Comparison of ENCODE assay signal across 12 cellular contexts in genomic region chr2:24140305-24140704, GRCh38. TPM values are rescaled to one million over a fixed set of nuclear protein-coding genes. Genes with fewer than 3 reads are reported as not detected.
"Had no signal": no experiment of that assay in that cellular context is flagged by ENCODE, and none has a peak within 500 bp of the region (broad histone marks: within the 10 kb centered on the region; RNA-seq: fewer than 3 reads in every experiment).

No MANE protein-coding gene starts in this region.

RNA-seq across cellular contexts. Expression of gene PFN4, which starts 17.2 kb away (rescaled TPM):
- total RNA-seq: activated CD4-positive, alpha-beta memory T cell treated with anti-CD3 and anti-CD28 coated beads, Interleukin-2, amount 10 ng/mL, durations not matched to agents 7 days and 5 days; activated CD4-positive, alpha-beta T cell treated with anti-CD3 and anti-CD28 coated beads, Interleukin-2, amount 10 ng/mL, durations not matched to agents 7 days and 5 days; activated CD8-positive, alpha-beta memory T cell treated with anti-CD3 and anti-CD28 coated beads, Interleukin-2, amount 10 ng/mL, durations not matched to agents 7 days and 5 days; activated naive CD8-positive, alpha-beta T cell treated with anti-CD3 and anti-CD28 coated beads, Interleukin-2, amount 10 ng/mL, durations not matched to agents 7 days and 5 days; ascending aorta; cardiac muscle cell; T-helper 1 cell treated with Interleukin-12 subunit alpha and Interleukin-12 subunit beta and Interleukin-4 antibody, amounts not matched to agents 30 ng/mL and 1 ng/mL, for 36 hours; T-helper 17 cell; T-helper 2 cell treated with Interferon-gamma antibody and Interleukin-4, amounts not matched to agents 100 ng/mL and 5 ng/mL, for 36 hours; WTC11 had no signal

RNA-seq across cellular contexts. Expression of gene FAM228A, which starts 34.5 kb away (rescaled TPM):
- total RNA-seq: activated CD8-positive, alpha-beta memory T cell treated with anti-CD3 and anti-CD28 coated beads, Interleukin-2, amount 10 ng/mL, durations not matched to agents 7 days and 5 days; activated CD8-positive, alpha-beta T cell treated with anti-CD3 and anti-CD28 coated beads, Interleukin-2, amount 10 ng/mL, durations not matched to agents 7 days and 5 days; activated T-helper 2 cell treated with anti-CD3 and anti-CD28 coated beads, Interferon-gamma antibody, Interleukin-2, Interleukin-4, amounts not matched to agents 10 μg/mL and 5 μg/mL and 100 μg/mL, durations not matched to agents 14 hours and 24 hours and 36 hours; ascending aorta; T-helper 1 cell treated with Interleukin-12 subunit alpha and Interleukin-12 subunit beta and Interleukin-4 antibody, amounts not matched to agents 30 ng/mL and 1 ng/mL, for 36 hours; T-helper 2 cell treated with Interferon-gamma antibody and Interleukin-4, amounts not matched to agents 100 ng/mL and 5 ng/mL, for 36 hours had no signal
